11 cellular contexts compared by ENCODE assay signal in the genomic region with DNA sequence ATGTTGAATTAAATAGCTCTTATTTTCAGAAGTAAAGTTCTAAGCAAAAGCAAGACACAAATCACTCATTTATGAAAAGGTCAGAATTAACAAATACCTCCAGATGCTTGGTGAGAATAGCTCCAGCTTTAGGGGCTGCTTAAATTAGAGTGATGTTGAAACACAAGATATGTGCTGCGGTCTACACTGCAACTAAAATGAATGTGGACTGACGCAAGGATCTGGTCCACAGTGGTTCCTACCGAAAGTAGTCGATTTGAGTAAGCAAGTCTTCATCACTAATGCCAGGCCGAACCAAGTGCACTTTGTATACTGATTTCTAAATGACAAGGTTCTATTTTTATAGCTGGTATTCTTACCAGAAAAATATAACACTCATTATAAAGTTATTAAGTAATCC.
A peak's percentile ranks its signal among the peaks of the same experiment; 100 is the strongest.
DNase-seq lines count a peak whose midpoint lies in the region; ATAC-seq and TF ChIP-seq lines count a peak whose summit lies in the region.
"Had no signal": no experiment of that assay in that cellular context is flagged by ENCODE, and none has a peak within 500 bp of the region (broad histone marks: within the 10 kb centered on the region; RNA-seq: fewer than 3 reads in every experiment).

No MANE protein-coding gene starts in this region.

- ATAC-seq in GM18870 (IDR thresholded peaks at IDR 0.05; ENCODE audit: unreplicated experiment) (peak; percentile 84), GM21619 (IDR thresholded peaks at IDR 0.05; ENCODE audit: unreplicated experiment) (peak; percentile 81), HG03439 (IDR thresholded peaks at IDR 0.05; ENCODE audit: unreplicated experiment) (peak; percentile 86)

- CTCF ChIA-PET in mammary epithelial cell (lab: Charles Lee; ENCODE audit: low non-redundant PET), result no interaction called here

- no peaks in the 10 kb centered on the region for H3K79me2 ChIP-seq in mammary epithelial cell (ENCODE audit: insufficient read depth, low read length)

- H3K36me3 ChIP-seq in mammary epithelial cell (ENCODE audit: insufficient read depth, low read length) (peaks cover 5% of the 10 kb centered on the region), adrenal gland (replicated peaks in 1 of 2) (no peaks in the 10 kb centered on the region)

- dilution Hi-C loops in mammary epithelial cell (cut with HindIII; ENCODE audit: low sequenced_read_pairs), result no loop called here

- in situ Hi-C loops in mammary epithelial cell (cut with MboI; ENCODE audit: low sequenced_read_pairs in 2 of 2), result no loop called here

- H3K27ac ChIP-seq in mammary epithelial cell (ENCODE audit: insufficient read depth, low read depth, low read length) (peak overlapping the region; percentile 17), adrenal gland (no peak overlapping the region)
- H3K27ac ChIP-seq: cardiac muscle cell, testis had no signal

- 100% methylated on average over 5 of the region's 5 CpGs for WGBS in mammary epithelial cell (ENCODE audit: low coverage, missing lambda C conversion rate)
- 91 to 97% (median 95%) methylated on average over 5 of the region's 5 CpGs for WGBS in adrenal gland, 4 donors

- intact Hi-C loops in mammary epithelial cell (cut with micrococcal nuclease), result no loop called here
- intact Hi-C loops in adrenal gland (cut with DNase I), result no loop called here

- peak overlapping the region; percentile 8 for H3K4me2 ChIP-seq in mammary epithelial cell (ENCODE audit: insufficient read depth, low read depth, low read length)

- no peak for TF ChIP-seq POLR2A in adrenal gland (IDR thresholded peaks at IDR 0.05)

- TF ChIP-seq CTCF in mammary epithelial cell (conservative IDR thresholded peaks at IDR 0.05 in 1 of 2, IDR thresholded peaks at IDR 0.05 in 1 of 2; ENCODE audit: extremely low read depth in 1 of 2, insufficient read depth in 1 of 2, low read depth in 1 of 2, low read length in 2 of 2) (no peak), adrenal gland (IDR thresholded peaks at IDR 0.05) (no peak)

- H2AFZ ChIP-seq in mammary epithelial cell (ENCODE audit: low read depth, low read length), result no peak overlapping the region

- H3K4me3 ChIP-seq in mammary epithelial cell (replicated peaks in 1 of 3; ENCODE audit: insufficient read depth in 1 of 3, low read depth in 2 of 3, low read length in 3 of 3) (no peak overlapping the region), adrenal gland (no peak overlapping the region)
- H3K4me3 ChIP-seq: cardiac muscle cell, testis had no signal

- H3K9me3 ChIP-seq in mammary epithelial cell (replicated peaks; ENCODE audit: insufficient read depth, low read length) (no peaks in the 10 kb centered on the region), adrenal gland (replicated peaks in 1 of 3) (no peaks in the 10 kb centered on the region)
- H3K9me3 ChIP-seq: testis had no signal

- no TSS peak for BruUV-seq in mammary epithelial cell (replicated peaks; lab: Mats Ljungman, UMichigan)

- H3K27me3 ChIP-seq in mammary epithelial cell (ENCODE audit: insufficient read depth, low read length) (no peaks in the 10 kb centered on the region), adrenal gland (no peaks in the 10 kb centered on the region)
- H3K27me3 ChIP-seq: cardiac muscle cell, testis had no signal

- no peak overlapping the region for H3K9ac ChIP-seq in mammary epithelial cell (ENCODE audit: insufficient read depth, low read length)

- DNase-seq in mammary epithelial cell (no peak), adrenal gland (no peak), islet precursor cell (no peak), NCI-H2196 (lab: John Stamatoyannopoulos, UW; ENCODE audit: unreplicated experiment) (no peak), NCI-H2081 treated with DMSO at 0.1 percent for 48 hours (lab: John Stamatoyannopoulos, UW) (no peak)
- DNase-seq: NCI-H1092 treated with DMSO at 0.1 percent for 48 hours, testis had no signal

- H3K4me1 ChIP-seq in mammary epithelial cell (ENCODE audit: insufficient read depth, low read length) (peaks cover 15% of the 10 kb centered on the region), adrenal gland (replicated peaks in 1 of 2) (no peaks in the 10 kb centered on the region)
- H3K4me1 ChIP-seq: testis had no signal

- H4K20me1 ChIP-seq in mammary epithelial cell (ENCODE audit: insufficient read depth, low read length), result no peaks in the 10 kb centered on the region
